In the genomic region with DNA sequence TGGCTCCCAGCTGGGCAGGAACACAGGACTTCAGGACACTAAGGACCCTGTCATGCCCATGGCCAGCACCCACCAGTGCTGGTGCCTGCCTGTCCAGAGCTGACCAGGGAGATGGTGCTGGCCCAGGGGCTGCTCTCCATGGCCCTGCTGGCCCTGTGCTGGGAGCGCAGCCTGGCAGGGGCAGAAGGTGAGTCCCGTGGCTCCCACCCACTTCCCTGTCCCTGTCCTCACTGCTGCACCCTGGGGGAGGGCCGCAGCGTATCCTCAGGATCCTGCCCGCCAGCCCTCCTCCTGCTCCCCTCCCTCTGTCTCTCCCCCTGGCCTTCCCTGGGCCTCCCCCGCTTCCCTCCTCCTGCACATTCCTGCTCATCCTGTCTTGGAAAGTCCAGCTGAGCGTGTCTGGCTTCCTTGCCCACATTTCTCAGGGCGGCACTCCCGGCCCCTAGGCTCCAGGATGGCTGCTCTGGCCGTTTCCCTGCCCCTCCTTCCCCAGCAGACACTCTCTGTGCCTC, we compare ENCODE assay signal across 1 cellular context.
TF ChIP-seq lines count a peak whose summit lies in the region.

No MANE protein-coding gene starts in this region.

TF ChIP-seq in GM12878, 131 proteins besides CTCF, POLR2A, EP300 and RAD21:
- no peak for TF ChIP-seq ZNF217 (IDR thresholded peaks at IDR 0.05)
- no peak for TF ChIP-seq E2F4 (IDR thresholded peaks at IDR 0.05; ENCODE audit: low read depth, low read length)
- TF ChIP-seq CUX1 (IDR thresholded peaks at IDR 0.05; ENCODE audit: insufficient replicate concordance, low read depth, low read length), result no peak
- TF ChIP-seq CBX3 (IDR thresholded peaks at IDR 0.05; ENCODE audit: borderline replicate concordance, low read depth), result no peak
- TF ChIP-seq USF2 (IDR thresholded peaks at IDR 0.05; ENCODE audit: borderline replicate concordance, low read depth, low read length), result no peak
- no peak for TF ChIP-seq SREBF2 (IDR thresholded peaks at IDR 0.05; ENCODE audit: low read length)
